In genomic region chr2:236840857-236841256, GRCh38 we compare ENCODE assay signal across 25 cellular contexts.
"Had no signal": no experiment of that assay in that cellular context is flagged by ENCODE, and none has a peak within 500 bp of the region (broad histone marks: within the 10 kb centered on the region; RNA-seq: fewer than 3 reads in every experiment).

No MANE protein-coding gene starts in this region.

- H3K9me3 Mint-ChIP-seq: activated CD4-positive, alpha-beta memory T cell treated with anti-CD3 and anti-CD28 coated beads, Interleukin-2, amount 10 ng/mL, durations not matched to agents 7 days and 5 days; activated CD4-positive, alpha-beta T cell treated with anti-CD3 and anti-CD28 coated beads, Interleukin-2, amount 10 ng/mL, durations not matched to agents 7 days and 5 days; activated T-cell treated with anti-CD3 and anti-CD28 coated beads, Interleukin-2, amount 50 U/mL, for 24 hours; central memory CD8-positive, alpha-beta T cell had no signal

- H3K27me3 Mint-ChIP-seq: activated CD4-positive, alpha-beta memory T cell treated with anti-CD3 and anti-CD28 coated beads, Interleukin-2, amount 10 ng/mL, durations not matched to agents 7 days and 5 days; activated CD4-positive, alpha-beta T cell treated with anti-CD3 and anti-CD28 coated beads, Interleukin-2, amount 10 ng/mL, durations not matched to agents 7 days and 5 days had no signal

- H3K36me3 Mint-ChIP-seq: mesothelial cell of epicardium; naive thymus-derived CD4-positive, alpha-beta T cell had no signal

- H3K4me3 ChIP-seq: breast epithelium, coronary artery, dorsolateral prefrontal cortex, gastroesophageal sphincter, ovary, spleen, suprapubic skin, transverse colon had no signal

- H3K4me1 Mint-ChIP-seq: activated CD4-positive, alpha-beta memory T cell treated with anti-CD3 and anti-CD28 coated beads, Interleukin-2, amount 10 ng/mL, durations not matched to agents 7 days and 5 days; activated CD4-positive, alpha-beta T cell treated with anti-CD3 and anti-CD28 coated beads, Interleukin-2, amount 10 ng/mL, durations not matched to agents 7 days and 5 days; central memory CD8-positive, alpha-beta T cell had no signal

- H3K4me1 ChIP-seq: breast epithelium, spleen, suprapubic skin, transverse colon had no signal

- H3K4me3 Mint-ChIP-seq: activated CD4-positive, alpha-beta memory T cell treated with anti-CD3 and anti-CD28 coated beads, Interleukin-2, amount 10 ng/mL, durations not matched to agents 7 days and 5 days; activated CD4-positive, alpha-beta T cell treated with anti-CD3 and anti-CD28 coated beads, Interleukin-2, amount 10 ng/mL, durations not matched to agents 7 days and 5 days; activated T-cell treated with anti-CD3 and anti-CD28 coated beads, Interleukin-2, amount 50 U/mL, for 24 hours; central memory CD8-positive, alpha-beta T cell; mesothelial cell of epicardium; naive thymus-derived CD4-positive, alpha-beta T cell; WTC11 had no signal

- H3K27ac ChIP-seq: ovary, spleen, suprapubic skin had no signal

- H3K27ac Mint-ChIP-seq: activated CD4-positive, alpha-beta memory T cell treated with anti-CD3 and anti-CD28 coated beads, Interleukin-2, amount 10 ng/mL, durations not matched to agents 7 days and 5 days; activated CD4-positive, alpha-beta T cell treated with anti-CD3 and anti-CD28 coated beads, Interleukin-2, amount 10 ng/mL, durations not matched to agents 7 days and 5 days; activated T-cell treated with anti-CD3 and anti-CD28 coated beads, Interleukin-2, amount 50 U/mL, for 24 hours; mesothelial cell of epicardium; naive thymus-derived CD4-positive, alpha-beta T cell; progenitor cell of endocrine pancreas; WTC11 had no signal

- H3K36me3 ChIP-seq: breast epithelium, gastroesophageal sphincter, ovary, spleen, suprapubic skin, transverse colon had no signal

- H3K27me3 ChIP-seq: breast epithelium, dorsolateral prefrontal cortex, gastroesophageal sphincter, ovary, transverse colon had no signal

- DNase-seq: activated CD4-positive, alpha-beta memory T cell treated with anti-CD3 and anti-CD28 coated beads, Interleukin-2, amount 10 ng/mL, durations not matched to agents 7 days and 5 days; activated CD4-positive, alpha-beta T cell treated with anti-CD3 and anti-CD28 coated beads for 1 hour; activated CD4-positive, alpha-beta T cell treated with anti-CD3 and anti-CD28 coated beads, Interleukin-2, amount 10 ng/mL, durations not matched to agents 7 days and 5 days; activated CD8-positive, alpha-beta memory T cell treated with anti-CD3 and anti-CD28 coated beads, Interleukin-2, amount 50 U/mL, for 48 hours; activated gamma-delta T cell treated with Interleukin-2 at 50 U/mL for 16 hours; activated naive CD4-positive, alpha-beta T cell treated with anti-CD3 and anti-CD28 coated beads, Interleukin-2, amount 50 U/mL, for 16 hours; activated T-cell treated with anti-CD3 and anti-CD28 coated beads, Interleukin-2, amount 50 U/mL, for 24 hours; amniotic stem cell; dorsolateral prefrontal cortex; effector memory CD4-positive, alpha-beta T cell; kidney glomerular epithelial cell; naive thymus-derived CD4-positive, alpha-beta T cell; ovary; spleen; stimulated activated naive CD4-positive, alpha-beta T cell; T-helper 2 cell; transverse colon had no signal

- ATAC-seq: gastroesophageal sphincter; naive thymus-derived CD4-positive, alpha-beta T cell; WTC11 had no signal

- H3K9me3 ChIP-seq: breast epithelium, gastroesophageal sphincter, ovary, suprapubic skin, transverse colon had no signal
